ENCODE assay signal across 16 cellular contexts in the genomic region with DNA sequence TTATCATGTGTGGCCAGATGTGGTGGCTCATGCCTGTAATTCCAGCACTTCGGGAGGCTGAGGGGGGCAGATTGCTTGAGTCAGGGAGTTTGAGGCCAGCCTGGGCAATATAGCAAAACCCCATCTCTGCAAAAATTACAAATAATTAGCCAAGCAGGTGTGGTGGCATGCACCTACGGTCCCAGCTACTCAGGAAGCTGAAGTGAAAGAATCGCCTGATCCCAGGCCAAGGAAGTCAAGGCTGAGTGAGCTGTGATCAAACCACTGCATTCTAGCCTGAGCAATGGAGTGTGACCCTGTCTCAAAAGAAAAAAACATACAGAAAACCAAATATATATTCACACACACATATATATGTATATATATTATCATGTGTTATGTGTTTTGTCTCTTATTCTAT. TPM values are rescaled to one million over a fixed set of nuclear protein-coding genes. Genes with fewer than 3 reads are reported as not detected.
DNase-seq lines count a peak whose midpoint lies in the region; ATAC-seq and TF ChIP-seq lines count a peak whose summit lies in the region.
"Had no signal": no experiment of that assay in that cellular context is flagged by ENCODE, and none has a peak within 500 bp of the region (broad histone marks: within the 10 kb centered on the region; RNA-seq: fewer than 3 reads in every experiment).

No MANE protein-coding gene starts in this region.

- H4K20me1 ChIP-seq in MM.1S (ENCODE audit: insufficient read depth, low read length) = no peaks in the 10 kb centered on the region

- H3K27me3 ChIP-seq in right cardiac atrium (ENCODE audit: control insufficient read depth, insufficient read depth) (no peaks in the 10 kb centered on the region), MM.1S (replicated peaks; ENCODE audit: insufficient read depth, low read length) (no peaks in the 10 kb centered on the region)
- H3K27me3 ChIP-seq: esophagus muscularis mucosa had no signal

- intact Hi-C loops in right cardiac atrium (cut with DNase I) = no loop called here
- intact Hi-C loops in sciatic nerve (cut with DNase I) = no loop called here

- 67% methylated on average over 3 of the region's 3 CpGs for WGBS in right cardiac atrium

- no peak overlapping the region for H3K27ac ChIP-seq in right cardiac atrium (ENCODE audit: low read length)
- H3K27ac ChIP-seq in MM.1S (ENCODE audit: low read length) = no peak overlapping the region
- H3K27ac ChIP-seq: esophagus muscularis mucosa, GM23248 had no signal

- H3K9me2 ChIP-seq in MM.1S (replicated peaks; ENCODE audit: insufficient read depth, low read length) = no peaks in the 10 kb centered on the region

- H3K4me1 ChIP-seq in right cardiac atrium (ENCODE audit: control insufficient read depth, insufficient read depth, low read length) (no peaks in the 10 kb centered on the region), MM.1S (ENCODE audit: low read length) (no peaks in the 10 kb centered on the region)

- ATAC-seq in GM18498 (IDR thresholded peaks at IDR 0.05; ENCODE audit: unreplicated experiment) (peak; percentile 85), GM19467 (IDR thresholded peaks at IDR 0.05; ENCODE audit: unreplicated experiment) (peak; percentile 88), HG02852 (IDR thresholded peaks at IDR 0.05; ENCODE audit: unreplicated experiment) (peak; percentile 72), HG03469 (IDR thresholded peaks at IDR 0.05; ENCODE audit: unreplicated experiment) (peak; percentile 94), right cardiac atrium (no peak), sciatic nerve (no peak)
- ATAC-seq: Right ventricle myocardium inferior, WTC11 had no signal

- H3K36me3 ChIP-seq in MM.1S (replicated peaks; ENCODE audit: insufficient read depth, low read length) = no peaks in the 10 kb centered on the region
- H3K36me3 ChIP-seq: esophagus muscularis mucosa had no signal

- no peak overlapping the region for H3K4me2 ChIP-seq in MM.1S (ENCODE audit: low read depth, low read length)

- no peak for TF ChIP-seq CTCF in MM.1S (IDR thresholded peaks at IDR 0.05; ENCODE audit: low read length)

- H3K9me3 ChIP-seq in right cardiac atrium (ENCODE audit: control insufficient read depth, low read length) = no peaks in the 10 kb centered on the region
- no peaks in the 10 kb centered on the region for H3K9me3 ChIP-seq in MM.1S (replicated peaks; ENCODE audit: insufficient read depth, low read length)
- H3K9me3 ChIP-seq: esophagus muscularis mucosa had no signal

- no peaks in the 10 kb centered on the region for H3F3A ChIP-seq in MM.1S (ENCODE audit: insufficient read depth, low read length)

- H3K79me2 ChIP-seq in MM.1S (ENCODE audit: low read length) = no peaks in the 10 kb centered on the region

- H3K4me3 ChIP-seq in right cardiac atrium (ENCODE audit: low read length) (no peak overlapping the region), MM.1S (ENCODE audit: low read length) (no peak overlapping the region)
- H3K4me3 ChIP-seq: esophagus muscularis mucosa, GM23248 had no signal

- no peak overlapping the region for H3K9ac ChIP-seq in MM.1S (ENCODE audit: low read length)
- H3K9ac ChIP-seq: GM23248 had no signal

- H2AFZ ChIP-seq in MM.1S (ENCODE audit: low read length) = no peak overlapping the region
- H2AFZ ChIP-seq: GM23248 had no signal

- DNase-seq in right cardiac atrium (no peak), sciatic nerve (ENCODE audit: low spot score) (no peak), MM.1S (no peak), AG08395 (ENCODE audit: low spot score) (no peak)
- DNase-seq: GM23248, Kasumi-1, NCI-H446, posterior cingulate gyrus had no signal

RNA-seq across cellular contexts. Expression of a gene that starts 15.0 kb away (rescaled TPM):
- total RNA-seq in right cardiac atrium (not detected), sciatic nerve (not detected)
- polyA plus RNA-seq in right cardiac atrium = not detected
- total RNA-seq: cardiac septum, esophagus muscularis mucosa, GM23248, Right ventricle myocardium inferior had no signal
- polyA plus RNA-seq: GM23248 had no signal

Comparison
In these comparisons a context has a peak if more than half of its experiments do, and no peak if none do; other contexts are left out.
1. ATAC-seq: peak in GM18498 (single experiment), GM19467 (single experiment), HG02852 (single experiment) and HG03469 (single experiment); none in right cardiac atrium (0 of 2) and sciatic nerve (single experiment).